Comparison of ENCODE assay signal across 8 cellular contexts in the genomic region with DNA sequence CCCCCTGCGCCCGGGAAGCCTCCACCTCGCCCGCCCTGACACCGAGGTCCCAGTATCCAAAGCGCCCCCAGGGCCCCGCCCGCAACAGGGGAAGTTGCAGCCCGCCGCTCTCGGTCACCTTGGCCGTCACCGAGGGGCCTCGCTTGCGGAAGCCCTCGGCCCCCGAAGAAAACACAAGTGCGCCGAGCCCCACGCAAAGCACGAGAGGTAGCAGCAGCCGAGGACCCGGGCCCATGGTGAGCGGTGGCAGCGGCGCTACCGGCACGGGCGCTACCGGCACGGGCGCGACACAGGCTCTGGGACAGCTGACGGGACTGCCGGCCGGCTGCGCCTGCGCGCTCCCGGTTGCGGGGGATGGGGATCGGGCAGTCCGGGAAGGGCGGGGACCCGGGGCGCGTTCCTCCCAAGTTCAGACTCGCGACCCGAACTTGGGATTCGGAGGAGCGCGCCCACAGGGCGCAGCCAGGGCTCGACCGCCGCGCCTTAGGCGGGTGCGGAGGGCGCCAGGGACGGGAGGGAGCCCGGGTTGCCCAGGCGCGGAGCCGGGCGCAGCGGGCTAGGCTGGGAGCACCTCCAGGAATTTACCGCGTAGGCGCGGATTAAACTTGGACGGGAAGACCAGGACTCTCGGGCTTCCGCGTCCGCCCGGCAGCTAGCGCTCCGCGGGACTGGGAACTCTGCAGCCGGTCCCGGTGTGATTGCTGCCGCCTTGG. TPM values are rescaled to one million over a fixed set of nuclear protein-coding genes. Genes with fewer than 3 reads are reported as not detected.
DNase-seq lines count a peak whose midpoint lies in the region; ATAC-seq and TF ChIP-seq lines count a peak whose summit lies in the region.

PPIC (minus strand) TSS at position 335 of the 713 bp plus-strand sequence; CDS start at position 235, 100 bp downstream.

- H3K27me3 ChIP-seq in KMS-11 (ENCODE audit: insufficient read depth, low read depth) (peaks cover 9% of the 10 kb centered on the region; the same call in 1 of the 2 replicates), thyroid gland (no peaks in the 10 kb centered on the region)

- intact Hi-C loops in thyroid gland (cut with DNase I) = no loop called here

- peak; percentile 57 for DNase-seq in SIG-M5 treated with dmso at 0.1 percent for 504 hours (lab: John Stamatoyannopoulos, UW; ENCODE audit: unreplicated experiment)
- no peak for DNase-seq in SIG-M5 (lab: John Stamatoyannopoulos, UW)
- peak; percentile 41 to 50 for DNase-seq in erythroblast (lab: John Stamatoyannopoulos, UW)
- peak; percentile 92 for DNase-seq in thyroid gland

- peak within 1 kb of the TSS; percentile 85 for H3K4me2 ChIP-seq in KMS-11

- H3K9ac ChIP-seq in KMS-11 = no peak within 1 kb of the TSS; the same call in 1 of the 2 replicates

- H2AFZ ChIP-seq in KMS-11 (ENCODE audit: low read depth) = peak within 1 kb of the TSS; percentile 95

- no peak within 1 kb of the TSS for H3K27ac ChIP-seq in KMS-11
- H3K27ac ChIP-seq in VCaP = peak within 1 kb of the TSS; percentile 47
- H3K27ac ChIP-seq in mesodermal cell (ENCODE audit: low read depth, low read length, severe bottlenecking) = peak within 1 kb of the TSS; percentile 56
- peak within 1 kb of the TSS; percentile 95 to 98 (median 97) for H3K27ac ChIP-seq in thyroid gland

- H3K4me3 ChIP-seq in KMS-11 (IDR thresholded peaks at IDR 0.05; ENCODE audit: insufficient read depth, low read depth, low read length) (no peak within 1 kb of the TSS), mesodermal cell (ENCODE audit: extremely low read depth, insufficient read depth, low read length, poor library complexity, severe bottlenecking) (peak within 1 kb of the TSS; percentile 75), thyroid gland (replicated peaks in 1 of 3) (peak within 1 kb of the TSS; percentile 33 to 72 (median 51))

- peak; percentile 64 for ATAC-seq in GM21529 (IDR thresholded peaks at IDR 0.05; ENCODE audit: unreplicated experiment)

- H3K4me1 ChIP-seq in KMS-11 (ENCODE audit: low read depth, poor library complexity, severe bottlenecking) = peaks cover 6% of the 10 kb centered on the region
- peaks cover 4% of the 10 kb centered on the region for H3K4me1 ChIP-seq in mesodermal cell (ENCODE audit: control insufficient read depth, insufficient read depth, low read length, poor library complexity, severe bottlenecking)
- H3K4me1 ChIP-seq in thyroid gland = peaks cover 5 to 12% of the 10 kb centered on the region in 2 donors

- no peaks in the 10 kb centered on the region for H3K9me3 ChIP-seq in mesodermal cell (ENCODE audit: control insufficient read depth, low read length)
- H3K9me3 ChIP-seq in thyroid gland = no peaks in the 10 kb centered on the region

- TF ChIP-seq CTCF in KMS-11 (conservative IDR thresholded peaks at IDR 0.05; ENCODE audit: low read depth, low read length) (no peak), VCaP (conservative IDR thresholded peaks at IDR 0.05) (no peak), thyroid gland (IDR thresholded peaks at IDR 0.05) (no peak)

- WGBS in mesodermal cell (ENCODE audit: insufficient coverage in 2 of 2), 2 experiments = 0% methylated on average over 65 to 82 of the region's 84 CpGs
- 0 to 5% methylated on average over 11 to 29 of the region's 84 CpGs for WGBS in thyroid gland, 2 donors

- H3K36me3 ChIP-seq in KMS-11 (ENCODE audit: insufficient read depth) (no peaks in the 10 kb centered on the region), mesodermal cell (ENCODE audit: control insufficient read depth, insufficient read depth, low read length) (no peaks in the 10 kb centered on the region), thyroid gland (no peaks in the 10 kb centered on the region)

- TF ChIP-seq POLR2A in erythroblast (IDR thresholded peaks at IDR 0.05; ENCODE audit: low read length) (no peak), thyroid gland (IDR thresholded peaks at IDR 0.05) (peak; percentile 31 to 92)

- H3K79me2 ChIP-seq in KMS-11 (ENCODE audit: insufficient read depth, low read depth) = no peaks in the 10 kb centered on the region

- no peaks in the 10 kb centered on the region; the same call in 1 of the 2 replicates for H4K20me1 ChIP-seq in KMS-11 (ENCODE audit: insufficient read depth)

RNA-seq across cellular contexts. Expression of gene PPIC, which starts in this region (rescaled TPM):
- 33.5 TPM for polyA plus RNA-seq in mesodermal cell (2013, experiment 1 of 2)
- polyA plus RNA-seq in mesodermal cell (2013, experiment 2 of 2) = 39.4 TPM
- total RNA-seq in thyroid gland = 100 to 1,000 TPM in 1 of 4 donors, 10 to 100 TPM in 3; 28.3 to 122 (median 70.5) TPM
